Comparison of ENCODE assay signal across 1 cellular context in the genomic region with DNA sequence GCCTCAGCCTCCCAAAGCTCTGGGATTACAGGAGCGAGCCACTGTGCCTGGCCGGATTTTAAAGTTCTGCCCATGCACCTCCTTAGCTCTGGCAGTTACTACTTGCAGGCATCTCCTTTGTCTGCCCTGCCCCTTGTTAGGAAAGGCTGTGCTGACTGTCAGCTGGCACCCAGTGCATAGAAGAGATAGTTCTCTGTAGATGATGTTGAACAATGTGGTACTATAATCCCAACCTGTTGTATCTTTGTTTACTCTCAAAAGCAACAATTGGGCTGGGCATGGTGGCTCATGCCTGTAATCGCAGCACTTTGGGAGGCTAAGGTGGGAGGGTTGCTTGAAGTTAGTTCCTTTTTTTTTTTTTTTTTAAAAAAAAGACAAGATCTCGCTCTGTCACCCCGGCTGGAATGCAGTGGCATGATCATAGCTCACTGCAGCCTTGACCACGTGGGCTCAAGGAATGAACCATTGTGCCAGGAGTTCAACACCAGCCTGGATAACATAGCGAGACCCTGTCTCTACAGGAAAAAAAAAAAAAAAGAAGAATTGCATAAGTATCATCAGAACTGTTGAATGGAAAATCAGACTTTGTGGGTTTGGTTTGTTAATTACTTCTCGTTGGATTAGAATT.
TF ChIP-seq lines count a peak whose summit lies in the region.

No MANE protein-coding gene starts in this region.

TF ChIP-seq in GM23338, 12 proteins besides CTCF, POLR2A, EP300 and RAD21 (continued from another document):
- TF ChIP-seq, protein P1, sequence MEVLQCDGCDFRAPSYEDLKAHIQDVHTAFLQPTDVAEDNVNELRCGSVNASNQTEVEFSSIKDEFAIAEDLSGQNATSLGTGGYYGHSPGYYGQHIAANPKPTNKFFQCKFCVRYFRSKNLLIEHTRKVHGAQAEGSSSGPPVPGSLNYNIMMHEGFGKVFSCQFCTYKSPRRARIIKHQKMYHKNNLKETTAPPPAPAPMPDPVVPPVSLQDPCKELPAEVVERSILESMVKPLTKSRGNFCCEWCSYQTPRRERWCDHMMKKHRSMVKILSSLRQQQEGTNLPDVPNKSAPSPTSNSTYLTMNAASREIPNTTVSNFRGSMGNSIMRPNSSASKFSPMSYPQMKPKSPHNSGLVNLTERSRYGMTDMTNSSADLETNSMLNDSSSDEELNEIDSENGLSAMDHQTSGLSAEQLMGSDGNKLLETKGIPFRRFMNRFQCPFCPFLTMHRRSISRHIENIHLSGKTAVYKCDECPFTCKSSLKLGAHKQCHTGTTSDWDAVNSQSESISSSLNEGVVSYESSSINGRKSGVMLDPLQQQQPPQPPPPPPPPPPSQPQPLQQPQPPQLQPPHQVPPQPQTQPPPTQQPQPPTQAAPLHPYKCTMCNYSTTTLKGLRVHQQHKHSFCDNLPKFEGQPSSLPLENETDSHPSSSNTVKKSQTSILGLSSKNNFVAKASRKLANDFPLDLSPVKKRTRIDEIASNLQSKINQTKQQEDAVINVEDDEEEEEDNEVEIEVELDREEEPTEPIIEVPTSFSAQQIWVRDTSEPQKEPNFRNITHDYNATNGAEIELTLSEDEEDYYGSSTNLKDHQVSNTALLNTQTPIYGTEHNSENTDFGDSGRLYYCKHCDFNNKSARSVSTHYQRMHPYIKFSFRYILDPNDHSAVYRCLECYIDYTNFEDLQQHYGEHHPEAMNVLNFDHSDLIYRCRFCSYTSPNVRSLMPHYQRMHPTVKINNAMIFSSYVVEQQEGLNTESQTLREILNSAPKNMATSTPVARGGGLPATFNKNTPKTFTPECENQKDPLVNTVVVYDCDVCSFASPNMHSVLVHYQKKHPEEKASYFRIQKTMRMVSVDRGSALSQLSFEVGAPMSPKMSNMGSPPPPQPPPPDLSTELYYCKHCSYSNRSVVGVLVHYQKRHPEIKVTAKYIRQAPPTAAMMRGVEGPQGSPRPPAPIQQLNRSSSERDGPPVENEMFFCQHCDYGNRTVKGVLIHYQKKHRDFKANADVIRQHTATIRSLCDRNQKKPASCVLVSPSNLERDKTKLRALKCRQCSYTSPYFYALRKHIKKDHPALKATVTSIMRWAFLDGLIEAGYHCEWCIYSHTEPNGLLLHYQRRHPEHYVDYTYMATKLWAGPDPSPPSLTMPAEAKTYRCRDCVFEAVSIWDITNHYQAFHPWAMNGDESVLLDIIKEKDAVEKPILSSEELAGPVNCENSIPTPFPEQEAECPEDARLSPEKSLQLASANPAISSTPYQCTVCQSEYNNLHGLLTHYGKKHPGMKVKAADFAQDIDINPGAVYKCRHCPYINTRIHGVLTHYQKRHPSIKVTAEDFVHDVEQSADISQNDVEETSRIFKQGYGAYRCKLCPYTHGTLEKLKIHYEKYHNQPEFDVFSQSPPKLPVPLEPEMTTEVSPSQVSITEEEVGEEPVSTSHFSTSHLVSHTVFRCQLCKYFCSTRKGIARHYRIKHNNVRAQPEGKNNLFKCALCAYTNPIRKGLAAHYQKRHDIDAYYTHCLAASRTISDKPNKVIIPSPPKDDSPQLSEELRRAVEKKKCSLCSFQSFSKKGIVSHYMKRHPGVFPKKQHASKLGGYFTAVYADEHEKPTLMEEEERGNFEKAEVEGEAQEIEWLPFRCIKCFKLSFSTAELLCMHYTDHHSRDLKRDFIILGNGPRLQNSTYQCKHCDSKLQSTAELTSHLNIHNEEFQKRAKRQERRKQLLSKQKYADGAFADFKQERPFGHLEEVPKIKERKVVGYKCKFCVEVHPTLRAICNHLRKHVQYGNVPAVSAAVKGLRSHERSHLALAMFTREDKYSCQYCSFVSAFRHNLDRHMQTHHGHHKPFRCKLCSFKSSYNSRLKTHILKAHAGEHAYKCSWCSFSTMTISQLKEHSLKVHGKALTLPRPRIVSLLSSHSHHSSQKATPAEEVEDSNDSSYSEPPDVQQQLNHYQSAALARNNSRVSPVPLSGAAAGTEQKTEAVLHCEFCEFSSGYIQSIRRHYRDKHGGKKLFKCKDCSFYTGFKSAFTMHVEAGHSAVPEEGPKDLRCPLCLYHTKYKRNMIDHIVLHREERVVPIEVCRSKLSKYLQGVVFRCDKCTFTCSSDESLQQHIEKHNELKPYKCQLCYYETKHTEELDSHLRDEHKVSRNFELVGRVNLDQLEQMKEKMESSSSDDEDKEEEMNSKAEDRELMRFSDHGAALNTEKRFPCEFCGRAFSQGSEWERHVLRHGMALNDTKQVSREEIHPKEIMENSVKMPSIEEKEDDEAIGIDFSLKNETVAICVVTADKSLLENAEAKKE (CRISPR knock-in tag; IDR thresholded peaks at IDR 0.05), result no peak
- TF ChIP-seq, protein P2, sequence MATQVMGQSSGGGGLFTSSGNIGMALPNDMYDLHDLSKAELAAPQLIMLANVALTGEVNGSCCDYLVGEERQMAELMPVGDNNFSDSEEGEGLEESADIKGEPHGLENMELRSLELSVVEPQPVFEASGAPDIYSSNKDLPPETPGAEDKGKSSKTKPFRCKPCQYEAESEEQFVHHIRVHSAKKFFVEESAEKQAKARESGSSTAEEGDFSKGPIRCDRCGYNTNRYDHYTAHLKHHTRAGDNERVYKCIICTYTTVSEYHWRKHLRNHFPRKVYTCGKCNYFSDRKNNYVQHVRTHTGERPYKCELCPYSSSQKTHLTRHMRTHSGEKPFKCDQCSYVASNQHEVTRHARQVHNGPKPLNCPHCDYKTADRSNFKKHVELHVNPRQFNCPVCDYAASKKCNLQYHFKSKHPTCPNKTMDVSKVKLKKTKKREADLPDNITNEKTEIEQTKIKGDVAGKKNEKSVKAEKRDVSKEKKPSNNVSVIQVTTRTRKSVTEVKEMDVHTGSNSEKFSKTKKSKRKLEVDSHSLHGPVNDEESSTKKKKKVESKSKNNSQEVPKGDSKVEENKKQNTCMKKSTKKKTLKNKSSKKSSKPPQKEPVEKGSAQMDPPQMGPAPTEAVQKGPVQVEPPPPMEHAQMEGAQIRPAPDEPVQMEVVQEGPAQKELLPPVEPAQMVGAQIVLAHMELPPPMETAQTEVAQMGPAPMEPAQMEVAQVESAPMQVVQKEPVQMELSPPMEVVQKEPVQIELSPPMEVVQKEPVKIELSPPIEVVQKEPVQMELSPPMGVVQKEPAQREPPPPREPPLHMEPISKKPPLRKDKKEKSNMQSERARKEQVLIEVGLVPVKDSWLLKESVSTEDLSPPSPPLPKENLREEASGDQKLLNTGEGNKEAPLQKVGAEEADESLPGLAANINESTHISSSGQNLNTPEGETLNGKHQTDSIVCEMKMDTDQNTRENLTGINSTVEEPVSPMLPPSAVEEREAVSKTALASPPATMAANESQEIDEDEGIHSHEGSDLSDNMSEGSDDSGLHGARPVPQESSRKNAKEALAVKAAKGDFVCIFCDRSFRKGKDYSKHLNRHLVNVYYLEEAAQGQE (IDR thresholded peaks at IDR 0.05; ENCODE audit: unreplicated experiment), result no peak
- TF ChIP-seq JUNB (IDR thresholded peaks at IDR 0.05; ENCODE audit: unreplicated experiment), result no peak
- TF ChIP-seq EZH2phosphoT487 (IDR thresholded peaks at IDR 0.05; ENCODE audit: unreplicated experiment), result no peak
- TF ChIP-seq STAT1 (IDR thresholded peaks at IDR 0.05; ENCODE audit: unreplicated experiment), result no peak
